8 cellular contexts compared by ENCODE assay signal in the genomic region with DNA sequence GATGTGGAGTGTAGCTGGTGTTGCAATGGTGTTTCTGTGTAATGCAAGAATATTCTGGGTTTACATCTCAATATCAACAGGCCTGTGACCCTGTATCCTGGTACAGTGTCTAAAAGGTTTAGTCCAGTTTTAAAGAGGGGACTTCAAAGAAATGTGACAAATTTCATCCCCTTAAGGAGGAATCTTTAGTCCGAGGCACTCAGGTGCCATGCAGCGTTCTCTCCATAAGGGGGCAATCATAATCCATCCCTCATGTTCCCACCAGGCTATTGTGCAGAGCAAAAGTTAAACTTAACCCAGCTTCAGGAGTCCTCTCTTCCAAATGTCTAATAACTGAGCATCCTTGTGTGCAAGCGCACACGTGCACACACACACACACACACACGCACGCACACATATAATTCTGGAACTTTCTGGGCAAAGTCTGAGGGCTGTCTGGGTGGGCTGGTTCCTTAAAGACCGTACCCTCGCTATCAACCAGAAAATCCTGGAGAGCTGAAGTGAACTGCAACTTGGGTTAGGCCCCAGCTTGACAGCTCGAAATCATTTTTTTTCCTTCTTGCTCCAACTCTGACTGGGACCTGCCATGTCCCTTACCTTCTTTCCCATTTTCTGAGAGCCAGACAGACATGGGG. TPM values are rescaled to one million over a fixed set of nuclear protein-coding genes. Genes with fewer than 3 reads are reported as not detected.
DNase-seq lines count a peak whose midpoint lies in the region; ATAC-seq and TF ChIP-seq lines count a peak whose summit lies in the region.

No MANE protein-coding gene starts in this region.

- no peak overlapping the region for H3K4me3 Mint-ChIP-seq in activated CD8-positive, alpha-beta T cell treated with anti-CD3 and anti-CD28 coated beads for 36 hours

- H3K4me1 Mint-ChIP-seq in activated CD8-positive, alpha-beta T cell treated with anti-CD3 and anti-CD28 coated beads for 36 hours (ENCODE audit: low read depth): peaks cover 8% of the 10 kb centered on the region

- H3K36me3 ChIP-seq in spleen: peaks cover 0 to 65% (median 3%) of the 10 kb centered on the region in 6 donors

- peak; percentile 16 for DNase-seq in stimulated activated CD4-positive, alpha-beta T cell treated with anti-CD3 and anti-CD28 coated beads, Interleukin-1b, Interleukin-23, amount 100 ng/mL, for 48 hours
- DNase-seq in stimulated activated CD4-positive, alpha-beta T cell treated with anti-CD3 and anti-CD28 coated beads, Interleukin-4, amount 100 ng/mL, for 24 hours: no peak
- peak; percentile 3 for DNase-seq in NCI-H146 treated with DMSO at 0.1 percent for 48 hours (lab: John Stamatoyannopoulos, UW; ENCODE audit: unreplicated experiment)
- peak; percentile 44 for DNase-seq in activated CD8-positive, alpha-beta T cell treated with anti-CD3 and anti-CD28 coated beads for 36 hours
- DNase-seq in left ventricle myocardium superior: peak; percentile 29
- no peak for DNase-seq in spleen
- no peak for DNase-seq in activated gamma-delta T cell treated with Interleukin-2 at 50 U/mL for 16 hours

- intact Hi-C loops in activated CD8-positive, alpha-beta T cell treated with anti-CD3 and anti-CD28 coated beads for 36 hours (cut with micrococcal nuclease): loop anchor here (10.0 kb wide), 1 partner anchor 123 kb away; no protein-coding TSS in a partner anchor
- intact Hi-C loops in left ventricle myocardium superior (cut with micrococcal nuclease) (no loop called here), spleen (cut with DNase I; ENCODE audit: low total_unique reads) (no loop called here)

- H3K4me1 ChIP-seq in spleen: peaks cover 0 to 6% (median 0%) of the 10 kb centered on the region in 6 donors

- POLR2A ChIA-PET in activated CD8-positive, alpha-beta T cell treated with anti-CD3 and anti-CD28 coated beads for 36 hours (lab: Charles Lee): no interaction called here

- TF ChIP-seq CTCF in activated CD8-positive, alpha-beta T cell treated with anti-CD3 and anti-CD28 coated beads for 36 hours (IDR thresholded peaks at IDR 0.05): peak; percentile 43
- TF ChIP-seq CTCF in spleen (IDR thresholded peaks at IDR 0.05 in 8 of 11, conservative IDR thresholded peaks at IDR 0.05 in 3 of 11): peak; percentile 15 to 66 (median 54)

- peak; percentile 60 for ATAC-seq in activated CD8-positive, alpha-beta T cell treated with anti-CD3 and anti-CD28 coated beads for 36 hours
- ATAC-seq in left ventricle myocardium superior (peak; percentile 88), HG03175 (IDR thresholded peaks at IDR 0.05; ENCODE audit: unreplicated experiment) (no peak)

- H3K27ac Mint-ChIP-seq in activated CD8-positive, alpha-beta T cell treated with anti-CD3 and anti-CD28 coated beads for 36 hours: no peak overlapping the region

- no peaks in the 10 kb centered on the region for H3K36me3 Mint-ChIP-seq in activated CD8-positive, alpha-beta T cell treated with anti-CD3 and anti-CD28 coated beads for 36 hours (ENCODE audit: low read depth)

- no peaks in the 10 kb centered on the region for H3K27me3 ChIP-seq in spleen (replicated peaks in 1 of 7)

- no peak overlapping the region for H3K4me3 ChIP-seq in spleen

- no peaks in the 10 kb centered on the region for H3K9me3 ChIP-seq in spleen

- no peaks in the 10 kb centered on the region for H3K9me3 Mint-ChIP-seq in activated CD8-positive, alpha-beta T cell treated with anti-CD3 and anti-CD28 coated beads for 36 hours

- H3K27ac ChIP-seq in spleen: peak overlapping the region in 5 of 8 donors; percentile 14 to 65 (median 60)

- CTCF ChIA-PET in activated CD8-positive, alpha-beta T cell treated with anti-CD3 and anti-CD28 coated beads for 36 hours (lab: Charles Lee): interaction anchor here (0.7 to 2.0 kb wide), 5 partner anchors 14 to 639 kb away, joined by 3 to 7 read pairs (median 3); no protein-coding TSS in a partner anchor

- TF ChIP-seq POLR2A in spleen (IDR thresholded peaks at IDR 0.05): no peak

- H3K27me3 Mint-ChIP-seq in activated CD8-positive, alpha-beta T cell treated with anti-CD3 and anti-CD28 coated beads for 36 hours: no peaks in the 10 kb centered on the region

- WGBS in spleen, 5 donors: 70 to 78% (median 72%) methylated on average over 9 of the region's 9 CpGs

RNA-seq across cellular contexts. Expression of a gene that starts 46.0 kb away (rescaled TPM):
- total RNA-seq in activated CD8-positive, alpha-beta T cell treated with anti-CD3 and anti-CD28 coated beads for 36 hours: under 1 TPM in 1 of 2 experiments, not detected in 1; 0.09 TPM
- total RNA-seq in left ventricle myocardium superior: 0.79 TPM
- 1 to 10 TPM in 6 of 7 donors, under 1 TPM in 1; 0.34 to 3.0 (median 2.2) TPM for total RNA-seq in spleen
- polyA plus RNA-seq in spleen: 1 to 10 TPM in 1 of 3 donors, under 1 TPM in 2; 0.42 to 1.2 (median 0.52) TPM

Comparison
In these comparisons a context has a peak if more than half of its experiments do, and no peak if none do; other contexts are left out.
1. DNase-seq: peak in stimulated activated CD4-positive, alpha-beta T cell treated with anti-CD3 and anti-CD28 coated beads, Interleukin-1b, Interleukin-23, amount 100 ng/mL, for 48 hours (single experiment), NCI-H146 treated with DMSO at 0.1 percent for 48 hours (single experiment), activated CD8-positive, alpha-beta T cell treated with anti-CD3 and anti-CD28 coated beads for 36 hours (single experiment) and left ventricle myocardium superior (single experiment); none in stimulated activated CD4-positive, alpha-beta T cell treated with anti-CD3 and anti-CD28 coated beads, Interleukin-4, amount 100 ng/mL, for 24 hours (single experiment), spleen (single experiment) and activated gamma-delta T cell treated with Interleukin-2 at 50 U/mL for 16 hours (single experiment).